In genomic region chr9:86336058-86336457, GRCh38 we compare ENCODE assay signal across 24 cellular contexts.
"Had no signal": no experiment of that assay in that cellular context is flagged by ENCODE, and none has a peak within 500 bp of the region (broad histone marks: within the 10 kb centered on the region; RNA-seq: fewer than 3 reads in every experiment).

No MANE protein-coding gene starts in this region.

- H3K27me3 Mint-ChIP-seq: IgD-negative memory B cell had no signal

- H3K9me3 ChIP-seq: SK-N-SH had no signal

- FAIRE-seq: K562 had no signal

- H3K27ac ChIP-seq: KMS-11, RWPE1 had no signal

- ATAC-seq: K562, Panc1, PC-3 had no signal

- H3K4me3 ChIP-seq: K562 had no signal

- DNase-seq: MV-4-11; NCI-H1048; NCI-H1105; NCI-H1417; NCI-H1436 treated with DMSO at 0.1 percent for 48 hours; NCI-H1694 treated with DMSO at 0.1 percent for 48 hours; NCI-H1930; NCI-H2081; NCI-H2107; NCI-H2227 treated with DMSO at 0.1 percent for 48 hours; NCI-H446; NCI-H510A; NCI-H524 treated with DMSO at 0.1 percent for 48 hours; NCI-H69; NCI-H774; NK-92 treated with Interleukin-12 subunit alpha and Interleukin-12 subunit beta, amount 100 ng/mL, for 24 hours; PC-3; SHP77; SK-N-SH had no signal

- H3K27ac Mint-ChIP-seq: IgD-negative memory B cell had no signal
